ENCODE assay signal across 16 cellular contexts in genomic region chr11:27444801-27445215, GRCh38. TPM values are rescaled to one million over a fixed set of nuclear protein-coding genes. Genes with fewer than 3 reads are reported as not detected.
DNase-seq lines count a peak whose midpoint lies in the region; ATAC-seq and TF ChIP-seq lines count a peak whose summit lies in the region.
"Had no signal": no experiment of that assay in that cellular context is flagged by ENCODE, and none has a peak within 500 bp of the region (broad histone marks: within the 10 kb centered on the region; RNA-seq: fewer than 3 reads in every experiment).

No MANE protein-coding gene starts in this region.

- ATAC-seq in left colon: peak; percentile 69

- no peak for TF ChIP-seq CTCF in SK-N-SH (IDR thresholded peaks at IDR 0.05)

- CTCF ChIA-PET in SK-N-SH (lab: Yijun Ruan, JAX): interaction anchor here (1.3 to 4.3 kb wide), 2 partner anchors 33 to 41 kb away, joined by 3 to 10 read pairs; no protein-coding TSS in a partner anchor

- H3K4me1 ChIP-seq in SK-N-SH (ENCODE audit: control insufficient read depth in 1 of 2, insufficient read depth in 2 of 2, low read depth in 1 of 2, low read length in 1 of 2): peaks cover 5 to 11% of the 10 kb centered on the region in 2 experiments; a peak in 3 of 4 replicates

- no peak overlapping the region for H2AFZ ChIP-seq in SK-N-SH (ENCODE audit: low read depth)

- H3K27ac ChIP-seq in SK-N-SH (ENCODE audit: low read depth in 2 of 2, low read length in 1 of 2): no peak overlapping the region
- H3K27ac ChIP-seq: brain microvascular endothelial cell, neutrophil had no signal

- WGBS in SK-N-SH (ENCODE audit: low lambda C conversion rate): 69% methylated on average over 2 of the region's 2 CpGs

- no peaks in the 10 kb centered on the region for H3K9me3 ChIP-seq in SK-N-SH
- H3K9me3 ChIP-seq: neutrophil had no signal

- no peak overlapping the region for H3K4me2 ChIP-seq in SK-N-SH

- H4K20me1 ChIP-seq in SK-N-SH (ENCODE audit: insufficient read depth): no peaks in the 10 kb centered on the region

- H3K9ac ChIP-seq in SK-N-SH: no peak overlapping the region

- no peaks in the 10 kb centered on the region for H3K9me2 ChIP-seq in SK-N-SH

- no peak for TF ChIP-seq EP300 in SK-N-SH (IDR thresholded peaks at IDR 0.05; ENCODE audit: borderline replicate concordance in 1 of 2, low read depth in 1 of 2, low read length in 1 of 2)

- no peak overlapping the region for H3K4me3 ChIP-seq in SK-N-SH (ENCODE audit: low read depth in 2 of 2, low read length in 1 of 2)

- intact Hi-C loops in left colon (cut with DNase I, micrococcal nuclease): no loop called here
- intact Hi-C loops in posterior cingulate gyrus (cut with DNase I): no loop called here

- POLR2A ChIA-PET in SK-N-SH (lab: Yijun Ruan, JAX): no interaction called here

- H3K36me3 ChIP-seq in SK-N-SH (replicated peaks in 1 of 2; ENCODE audit: control insufficient read depth in 1 of 2, insufficient read depth in 2 of 2, low read length in 1 of 2): no peaks in the 10 kb centered on the region
- H3K36me3 ChIP-seq: brain microvascular endothelial cell, neutrophil had no signal

- H3K27me3 ChIP-seq in SK-N-SH (ENCODE audit: insufficient read depth): no peaks in the 10 kb centered on the region
- H3K27me3 ChIP-seq: brain microvascular endothelial cell, neutrophil had no signal

- no peaks in the 10 kb centered on the region for H3F3A ChIP-seq in SK-N-SH (replicated peaks; ENCODE audit: insufficient read depth)

- no peak for TF ChIP-seq RAD21 in SK-N-SH (IDR thresholded peaks at IDR 0.05; ENCODE audit: low read length)

- H3K79me2 ChIP-seq in SK-N-SH (ENCODE audit: insufficient read depth): peaks cover 10% of the 10 kb centered on the region; the same call in 1 of the 2 replicates

- DNase-seq in COLO668 (lab: John Stamatoyannopoulos, UW; ENCODE audit: unreplicated experiment): peak; percentile 40
- peak; percentile 32 for DNase-seq in NCI-H1436 (lab: John Stamatoyannopoulos, UW)
- DNase-seq in SK-N-SH: no peak
- no peak for DNase-seq in left colon
- no peak for DNase-seq in posterior cingulate gyrus
- DNase-seq in NCI-H82 treated with DMSO at 0.1 percent for 48 hours (lab: John Stamatoyannopoulos, UW; ENCODE audit: unreplicated experiment): no peak
- DNase-seq in stimulated activated CD4-positive, alpha-beta T cell treated with anti-CD3 and anti-CD28 coated beads, Interleukin-2, amount 100 ng/mL, for 24 hours: no peak
- DNase-seq in cerebellar nuclear complex (lab: John Stamatoyannopoulos, UW): no peak
- DNase-seq: activated B cell treated with CpG ODN at 0.5 μM for 24 hours; activated T-cell treated with anti-CD3 and anti-CD28 coated beads, Interleukin-2, amount 50 U/mL, for 24 hours; brain microvascular endothelial cell; islet precursor cell; NCI-H1694; SHP77 treated with DMSO at 0.1 percent for 48 hours; stimulated activated naive CD4-positive, alpha-beta T cell treated with Interleukin-2 at 50 U/mL for 16 hours had no signal

TF ChIP-seq in SK-N-SH, 30 proteins besides CTCF, POLR2A, EP300 and RAD21:
- TF ChIP-seq TEAD4 (IDR thresholded peaks at IDR 0.05; ENCODE audit: borderline replicate concordance, insufficient read depth) (no peak), PBX3 (IDR thresholded peaks at IDR 0.05) (0 out of 2 replicates have a peak, but pooled peaks have one; percentile 9)
TF ChIP-seq in SK-N-SH: peak in this region for 1.

RNA-seq across cellular contexts. Expression of gene LGR4, which starts 27.8 kb away (rescaled TPM):
- polyA plus RNA-seq in SK-N-SH (2012; rRNA removed): 2.6 and 4.6 TPM in 2 replicates
- 3.2 and 3.4 TPM in 2 replicates for polyA plus RNA-seq in SK-N-SH (2012; cell fraction: cytosol; rRNA removed)
- polyA plus RNA-seq in SK-N-SH (2012; cell fraction: nucleus; rRNA removed): 6.5 and 9.3 TPM in 2 replicates
- total RNA-seq in left colon: 100 to 1,000 TPM; 120 to 125 TPM

Comparison
In these comparisons a context has a peak if more than half of its experiments do, and no peak if none do; other contexts are left out.
1. DNase-seq: peak in COLO668 (single experiment) and NCI-H1436 (single experiment); none in SK-N-SH (single experiment), left colon (0 of 2), posterior cingulate gyrus (0 of 10), NCI-H82 treated with DMSO at 0.1 percent for 48 hours (single experiment), stimulated activated CD4-positive, alpha-beta T cell treated with anti-CD3 and anti-CD28 coated beads, Interleukin-2, amount 100 ng/mL, for 24 hours (0 of 2) and cerebellar nuclear complex (0 of 2).